10 cellular contexts compared by ENCODE assay signal in genomic region chr20:62832951-62833391, GRCh38. TPM values are rescaled to one million over a fixed set of nuclear protein-coding genes. Genes with fewer than 3 reads are reported as not detected.
A peak's percentile ranks its signal among the peaks of the same experiment; 100 is the strongest.
DNase-seq lines count a peak whose midpoint lies in the region; ATAC-seq, FAIRE-seq and TF ChIP-seq lines count a peak whose summit lies in the region.
"Had no signal": no experiment of that assay in that cellular context is flagged by ENCODE, and none has a peak within 500 bp of the region (broad histone marks: within the 10 kb centered on the region; RNA-seq: fewer than 3 reads in every experiment).

No MANE protein-coding gene starts in this region.

- ATAC-seq in GM19468 (IDR thresholded peaks at IDR 0.05; ENCODE audit: extremely low read depth, unreplicated experiment), result peak; percentile 15
- ATAC-seq in HG03457 (IDR thresholded peaks at IDR 0.05; ENCODE audit: unreplicated experiment), result peak; percentile 13
- no peak for ATAC-seq in K562

- no peak overlapping the region for H3K27ac Mint-ChIP-seq in CD4-positive, alpha-beta memory T cell

- H3K4me2 ChIP-seq in K562 (ENCODE audit: insufficient read depth, low read length), result peak overlapping the region; percentile 45

- H3K27me3 Mint-ChIP-seq in CD4-positive, alpha-beta memory T cell, result peaks cover 4 to 5% of the 10 kb centered on the region in 2 donors

- peak overlapping the region in 1 of 2 experiments; percentile 70; a peak in 2 of 4 replicates for H3K9ac ChIP-seq in K562 (ENCODE audit: insufficient read depth in 1 of 2, low read depth in 2 of 2, low read length in 2 of 2)

- no peaks in the 10 kb centered on the region for H3K36me3 Mint-ChIP-seq in CD4-positive, alpha-beta memory T cell

- CTCF ChIA-PET in K562 (lab: Yijun Ruan, JAX; ENCODE audit: low intra/inter-chr PET ratio), result no interaction called here
- CTCF ChIA-PET in CD4-positive, alpha-beta memory T cell (lab: Charles Lee; ENCODE audit: partially characterized antibody), result no interaction called here

- peaks cover 0 to 9% of the 10 kb centered on the region in 2 experiments; a peak in 2 of 5 replicates for H3K27me3 ChIP-seq in K562 (ENCODE audit: control insufficient read depth in 2 of 2, insufficient read depth in 2 of 2, low read length in 2 of 2)
- no peaks in the 10 kb centered on the region for H3K27me3 ChIP-seq in small intestine (ENCODE audit: control insufficient read depth in 2 of 2, insufficient read depth in 2 of 2, low read length in 2 of 2)
- H3K27me3 ChIP-seq in CD4-positive, alpha-beta memory T cell (ENCODE audit: insufficient read depth, low read length), result no peaks in the 10 kb centered on the region
- H3K27me3 ChIP-seq: cardiac muscle cell had no signal

- FAIRE-seq in K562 (lab: Jason Lieb, UNC), result no peak
- FAIRE-seq in small intestine (lab: Jason Lieb, UNC), result no peak

- H3K9me1 ChIP-seq in K562 (ENCODE audit: control insufficient read depth, insufficient read depth, low read length), result no peaks in the 10 kb centered on the region

- no peak overlapping the region for H3K4me3 ChIP-seq in K562
- H3K4me3 ChIP-seq in small intestine (ENCODE audit: low read depth in 1 of 2, low read length in 2 of 2), result no peak overlapping the region
- H3K4me3 ChIP-seq in CD4-positive, alpha-beta memory T cell (ENCODE audit: low read length in 2 of 2), result no peak overlapping the region
- H3K4me3 ChIP-seq: cardiac muscle cell had no signal

- TF ChIP-seq RAD21 in K562 (CRISPR knock-in tag; conservative IDR thresholded peaks at IDR 0.05 in 1 of 2, IDR thresholded peaks at IDR 0.05 in 1 of 2), result no peak

- peak overlapping the region; percentile 87 for H2AFZ ChIP-seq in K562 (ENCODE audit: low read depth, low read length)

- H3K36me3 ChIP-seq in K562 (ENCODE audit: control insufficient read depth, insufficient read depth, low read length) (no peaks in the 10 kb centered on the region), small intestine (ENCODE audit: control insufficient read depth in 2 of 2, insufficient read depth in 2 of 2, low read length in 2 of 2) (no peaks in the 10 kb centered on the region)
- no peaks in the 10 kb centered on the region for H3K36me3 ChIP-seq in CD4-positive, alpha-beta memory T cell (ENCODE audit: insufficient read depth, low read length)
- H3K36me3 ChIP-seq: cardiac muscle cell had no signal

- in situ Hi-C loops in K562 (cut with MboI), result no loop called here

- H3K9me3 ChIP-seq in K562 (replicated peaks; ENCODE audit: control insufficient read depth, insufficient read depth, low read depth, low read length) (no peaks in the 10 kb centered on the region), small intestine (ENCODE audit: control insufficient read depth, low read depth) (no peaks in the 10 kb centered on the region)
- H3K9me3 ChIP-seq in CD4-positive, alpha-beta memory T cell (ENCODE audit: control insufficient read depth in 1 of 2, low read length in 2 of 2), result no peaks in the 10 kb centered on the region

- no peak overlapping the region; the same call in 2 of the 3 replicates for H3K27ac ChIP-seq in K562 (ENCODE audit: extremely low read depth, low read depth, low read length)
- peak overlapping the region in 1 of 2 donors; percentile 71 for H3K27ac ChIP-seq in small intestine (ENCODE audit: low read depth in 1 of 2, low read length in 1 of 2)
- no peak overlapping the region for H3K27ac ChIP-seq in CD4-positive, alpha-beta memory T cell (ENCODE audit: low read depth, low read length)
- H3K27ac ChIP-seq: cardiac muscle cell had no signal

- H3K4me1 ChIP-seq in K562 (replicated peaks in 1 of 2; ENCODE audit: control insufficient read depth in 2 of 2, insufficient read depth in 2 of 2, low read length in 2 of 2), result peaks cover 8 to 71% of the 10 kb centered on the region in 2 experiments; a peak in 4 of 5 replicates
- peaks cover 3 to 4% of the 10 kb centered on the region in 2 donors for H3K4me1 ChIP-seq in small intestine (ENCODE audit: control insufficient read depth in 2 of 2, insufficient read depth in 1 of 2, low read depth in 1 of 2, low read length in 1 of 2)
- peaks cover 11% of the 10 kb centered on the region for H3K4me1 ChIP-seq in CD4-positive, alpha-beta memory T cell (ENCODE audit: insufficient read depth, low read length)

- H4K20me1 ChIP-seq in K562 (replicated peaks; ENCODE audit: control insufficient read depth, insufficient read depth, low read length), result no peaks in the 10 kb centered on the region

- DNase-seq in K562 (ENCODE audit: extremely low read depth in 1 of 4, low spot score in 3 of 4) (no peak), small intestine (peak; percentile 58), NCI-H1930 (lab: John Stamatoyannopoulos, UW) (no peak), NCI-H146 treated with DMSO at 0.1 percent for 48 hours (lab: John Stamatoyannopoulos, UW; ENCODE audit: unreplicated experiment) (no peak)
- DNase-seq in CD4-positive, alpha-beta memory T cell, result no peak
- DNase-seq: activated CD4-positive, alpha-beta T cell treated with anti-CD3 and anti-CD28 coated beads, Interleukin-2, amount 50 U/mL, for 1 hour; NCI-H446 had no signal

- 57% methylated on average over 13 of the region's 14 CpGs for WGBS in K562 (ENCODE audit: insufficient coverage, low coverage, missing lambda C conversion rate)
- 9 to 46% (median 17%) methylated on average over 14 of the region's 14 CpGs for WGBS in small intestine, 3 donors

- H3K4me1 Mint-ChIP-seq in CD4-positive, alpha-beta memory T cell, result peaks cover 0 to 5% (median 1%) of the 10 kb centered on the region in 4 donors

- H3K4me3 Mint-ChIP-seq in CD4-positive, alpha-beta memory T cell, result no peak overlapping the region

- TF ChIP-seq CTCF in K562 (IDR thresholded peaks at IDR 0.05 in 2 of 3, conservative IDR thresholded peaks at IDR 0.05 in 1 of 3; ENCODE audit: insufficient read depth in 2 of 3, low read depth in 1 of 3, low read length in 3 of 3), result no peak

- no peaks in the 10 kb centered on the region for H3K79me2 ChIP-seq in K562 (ENCODE audit: control insufficient read depth, insufficient read depth, low read length)

- TF ChIP-seq EP300 in K562 (IDR thresholded peaks at IDR 0.05; ENCODE audit: low read length), result no peak

- no TSS peak for BruUV-seq in K562 (replicated peaks; lab: Mats Ljungman, UMichigan)

- no peaks in the 10 kb centered on the region for H3K9me3 Mint-ChIP-seq in CD4-positive, alpha-beta memory T cell

- POLR2A ChIA-PET in K562 (lab: Yijun Ruan, JAX), result interaction anchor here (2.2 kb wide), 1 partner anchor 42 kb away, joined by 8 read pairs; no protein-coding TSS in a partner anchor
- POLR2A ChIA-PET in CD4-positive, alpha-beta memory T cell (lab: Charles Lee; ENCODE audit: partially characterized antibody), result no interaction called here

- intact Hi-C loops in K562 (cut with micrococcal nuclease), result no loop called here
- intact Hi-C loops in CD4-positive, alpha-beta memory T cell (cut with micrococcal nuclease), result no loop called here

- TF ChIP-seq POLR2A in K562 (conservative IDR thresholded peaks at IDR 0.05), result no peak

RNA-seq across cellular contexts. Expression of gene COL9A3, which starts 16.1 kb away (rescaled TPM):
- 2.5 and 7.3 TPM in 2 replicates for total RNA-seq in K562 (2011; cell fraction: chromatin; rRNA removed; ENCODE audit: low replicate concordance)
- total RNA-seq in K562 (2011; cell fraction: nucleolus; rRNA removed), result 4.0 and 4.9 TPM in 2 replicates
- 2.8 and 4.0 TPM in 2 replicates for total RNA-seq in K562 (2011; cell fraction: nucleoplasm; rRNA removed)
- total RNA-seq in K562 (2014; rRNA removed) (0.77 and 1.9 TPM in 2 replicates), K562 (2014; rRNA removed; fragmentation: Illumina TruSeq; extraction: Trizol) (0.18 and 0.51 TPM in 2 replicates), K562 (2015; rRNA removed; fragmentation: Illumina TruSeq; extraction: Trizol) (0.98 and 1.4 TPM in 2 replicates), K562 (2021) (1.3 and 1.7 TPM in 2 replicates)
- polyA plus RNA-seq in K562 (2011; rRNA removed) (1.3 and 2.5 TPM in 2 replicates), K562 (2014; fragmentation: Illumina TruSeq; extraction: Trizol) (0.48 and 0.76 TPM in 2 replicates), K562 (2014; fragmentation: Nextera tagmentation; extraction: Ambion mirVana) (under 1 TPM in 1 of 2 experiments, not detected in 1; 0.14 TPM), K562 (2014; rRNA removed) (3.0 and 3.6 TPM in 2 replicates), small intestine (10 to 100 TPM in 1 of 3 donors, 1 to 10 TPM in 2; 5.1 to 12.7 (median 6.7) TPM)
- polyA plus RNA-seq in K562 (2011; cell fraction: cytosol; rRNA removed), result 1.7 and 1.9 TPM in 2 replicates
- polyA plus RNA-seq in K562 (2011; cell fraction: nucleus; rRNA removed), result 12.1 and 20.8 TPM in 2 replicates
- 2.0 and 3.0 TPM in 2 replicates for polyA plus RNA-seq in K562 (2012)
- 0.35 and 0.87 TPM in 2 replicates for polyA minus RNA-seq in K562 (2011; rRNA and poly(A)+ RNA removed)
- 1.3 TPM in 1 of 2 replicates, not detected in the other for polyA minus RNA-seq in K562 (2011; cell fraction: cytosol; rRNA and poly(A)+ RNA removed)
- polyA minus RNA-seq in K562 (2011; cell fraction: nucleus; rRNA and poly(A)+ RNA removed), result 1.2 and 2.3 TPM in 2 replicates
- total RNA-seq in CD4-positive, alpha-beta memory T cell, result not detected
- under 1 TPM in 1 of 2 donors, not detected in 1; 0.41 TPM for polyA plus RNA-seq in CD4-positive, alpha-beta memory T cell

RNA-seq across cellular contexts. Expression of gene OGFR, which starts 28.3 kb away (rescaled TPM):
- 16.5 and 43.5 TPM in 2 replicates for total RNA-seq in K562 (2011; cell fraction: chromatin; rRNA removed; ENCODE audit: low replicate concordance)
- 33.8 and 38.4 TPM in 2 replicates for total RNA-seq in K562 (2011; cell fraction: nucleolus; rRNA removed)
- total RNA-seq in K562 (2011; cell fraction: nucleoplasm; rRNA removed), result 22.4 and 24.6 TPM in 2 replicates
- total RNA-seq in K562 (2014; rRNA removed) (56.3 and 56.5 TPM in 2 replicates), K562 (2014; rRNA removed; fragmentation: Illumina TruSeq; extraction: Trizol) (8.9 and 10.3 TPM in 2 replicates), K562 (2015; rRNA removed; fragmentation: Illumina TruSeq; extraction: Trizol) (17.5 and 18.7 TPM in 2 replicates), K562 (2021) (33.1 and 36.5 TPM in 2 replicates)
- polyA plus RNA-seq in K562 (2011; rRNA removed) (23.3 and 25.4 TPM in 2 replicates), K562 (2014; fragmentation: Illumina TruSeq; extraction: Trizol) (16.6 and 22.0 TPM in 2 replicates), K562 (2014; fragmentation: Nextera tagmentation; extraction: Ambion mirVana) (under 1 TPM; 0.39 TPM), K562 (2014; rRNA removed) (34.2 and 36.7 TPM in 2 replicates), small intestine (10 to 100 TPM; 46.6 to 88.3 (median 85.9) TPM)
- polyA plus RNA-seq in K562 (2011; cell fraction: cytosol; rRNA removed), result 15.8 and 36.7 TPM in 2 replicates
- polyA plus RNA-seq in K562 (2011; cell fraction: nucleus; rRNA removed), result 32.3 and 48.8 TPM in 2 replicates
- polyA plus RNA-seq in K562 (2012), result 21.1 and 26.0 TPM in 2 replicates
- 17.7 and 23.1 TPM in 2 replicates for polyA minus RNA-seq in K562 (2011; rRNA and poly(A)+ RNA removed)
- 19.9 and 22.3 TPM in 2 replicates for polyA minus RNA-seq in K562 (2011; cell fraction: cytosol; rRNA and poly(A)+ RNA removed)
- 8.8 and 9.7 TPM in 2 replicates for polyA minus RNA-seq in K562 (2011; cell fraction: nucleus; rRNA and poly(A)+ RNA removed)
- 10 to 100 TPM; 73.6 to 75.9 TPM for total RNA-seq in CD4-positive, alpha-beta memory T cell
- polyA plus RNA-seq in CD4-positive, alpha-beta memory T cell, result 10 to 100 TPM; 13.8 to 65.3 TPM

RNA-seq across cellular contexts. Expression of gene TCFL5, which starts 28.7 kb away (rescaled TPM):
- 13.1 and 14.9 TPM in 2 replicates for total RNA-seq in K562 (2011; cell fraction: chromatin; rRNA removed; ENCODE audit: low replicate concordance)
- 7.5 and 9.5 TPM in 2 replicates for total RNA-seq in K562 (2011; cell fraction: nucleolus; rRNA removed)
- total RNA-seq in K562 (2011; cell fraction: nucleoplasm; rRNA removed), result 8.6 and 8.8 TPM in 2 replicates
- total RNA-seq in K562 (2014; rRNA removed) (11.1 and 11.2 TPM in 2 replicates), K562 (2014; rRNA removed; fragmentation: Illumina TruSeq; extraction: Trizol) (7.4 and 7.9 TPM in 2 replicates), K562 (2015; rRNA removed; fragmentation: Illumina TruSeq; extraction: Trizol) (9.2 and 10.2 TPM in 2 replicates), K562 (2021) (11.1 and 12.6 TPM in 2 replicates)
- polyA plus RNA-seq in K562 (2011; rRNA removed) (8.5 and 12.2 TPM in 2 replicates), K562 (2014; fragmentation: Illumina TruSeq; extraction: Trizol) (5.9 and 7.9 TPM in 2 replicates), K562 (2014; fragmentation: Nextera tagmentation; extraction: Ambion mirVana) (1 to 10 TPM in 1 of 2 experiments, under 1 TPM in 1; 1.00 to 1.1 TPM), K562 (2014; rRNA removed) (9.1 and 10.5 TPM in 2 replicates), small intestine (1 to 10 TPM; 4.5 to 5.7 (median 4.7) TPM)
- 4.3 and 4.4 TPM in 2 replicates for polyA plus RNA-seq in K562 (2011; cell fraction: cytosol; rRNA removed)
- polyA plus RNA-seq in K562 (2011; cell fraction: nucleus; rRNA removed), result 8.0 and 8.3 TPM in 2 replicates
- polyA plus RNA-seq in K562 (2012), result 6.7 and 8.1 TPM in 2 replicates
- 6.6 and 6.8 TPM in 2 replicates for polyA minus RNA-seq in K562 (2011; rRNA and poly(A)+ RNA removed)
- polyA minus RNA-seq in K562 (2011; cell fraction: cytosol; rRNA and poly(A)+ RNA removed), result 3.8 and 6.5 TPM in 2 replicates
- 1.9 and 3.9 TPM in 2 replicates for polyA minus RNA-seq in K562 (2011; cell fraction: nucleus; rRNA and poly(A)+ RNA removed)
- total RNA-seq in CD4-positive, alpha-beta memory T cell, result 10 to 100 TPM in 1 of 2 experiments, 1 to 10 TPM in 1; 9.9 to 10.3 TPM
- polyA plus RNA-seq in CD4-positive, alpha-beta memory T cell, result 1 to 10 TPM in 1 of 2 donors, under 1 TPM in 1; 0.52 to 2.5 TPM

RNA-seq across cellular contexts. Expression of gene MRGBP, which starts 36.7 kb away (rescaled TPM):
- 11.0 and 21.6 TPM in 2 replicates for total RNA-seq in K562 (2011; cell fraction: chromatin; rRNA removed; ENCODE audit: low replicate concordance)
- total RNA-seq in K562 (2011; cell fraction: nucleolus; rRNA removed), result 16.4 and 17.2 TPM in 2 replicates
- 12.8 and 15.0 TPM in 2 replicates for total RNA-seq in K562 (2011; cell fraction: nucleoplasm; rRNA removed)
- total RNA-seq in K562 (2014; rRNA removed) (31.3 and 37.0 TPM in 2 replicates), K562 (2014; rRNA removed; fragmentation: Illumina TruSeq; extraction: Trizol) (18.1 TPM in 2 replicates), K562 (2015; rRNA removed; fragmentation: Illumina TruSeq; extraction: Trizol) (25.2 and 25.7 TPM in 2 replicates), K562 (2021) (25.1 and 26.1 TPM in 2 replicates)
- polyA plus RNA-seq in K562 (2011; rRNA removed) (18.7 and 20.7 TPM in 2 replicates), K562 (2014; fragmentation: Illumina TruSeq; extraction: Trizol) (18.4 and 21.0 TPM in 2 replicates), K562 (2014; fragmentation: Nextera tagmentation; extraction: Ambion mirVana) (1 to 10 TPM; 1.9 to 2.8 TPM), K562 (2014; rRNA removed) (26.3 and 26.7 TPM in 2 replicates), small intestine (10 to 100 TPM; 13.2 to 17.0 (median 13.5) TPM)
- polyA plus RNA-seq in K562 (2011; cell fraction: cytosol; rRNA removed), result 20.8 and 28.5 TPM in 2 replicates
- 27.0 and 39.1 TPM in 2 replicates for polyA plus RNA-seq in K562 (2011; cell fraction: nucleus; rRNA removed)
- 14.8 and 21.7 TPM in 2 replicates for polyA plus RNA-seq in K562 (2012)
- 12.7 and 15.7 TPM in 2 replicates for polyA minus RNA-seq in K562 (2011; rRNA and poly(A)+ RNA removed)
- polyA minus RNA-seq in K562 (2011; cell fraction: cytosol; rRNA and poly(A)+ RNA removed), result 9.6 and 11.5 TPM in 2 replicates
- polyA minus RNA-seq in K562 (2011; cell fraction: nucleus; rRNA and poly(A)+ RNA removed), result 9.4 and 12.2 TPM in 2 replicates
- total RNA-seq in CD4-positive, alpha-beta memory T cell, result 10 to 100 TPM in 1 of 2 experiments, 1 to 10 TPM in 1; 9.7 to 11.0 TPM
- 10 to 100 TPM in 1 of 2 donors, 1 to 10 TPM in 1; 6.8 to 10.9 TPM for polyA plus RNA-seq in CD4-positive, alpha-beta memory T cell
